30 cellular contexts compared by ENCODE assay signal in genomic region chr11:31059529-31059928, GRCh38.
"Had no signal": no experiment of that assay in that cellular context is flagged by ENCODE, and none has a peak within 500 bp of the region (broad histone marks: within the 10 kb centered on the region; RNA-seq: fewer than 3 reads in every experiment).

No MANE protein-coding gene starts in this region.

- H3K9me3 Mint-ChIP-seq: activated CD4-positive, alpha-beta memory T cell treated with anti-CD3 and anti-CD28 coated beads, Interleukin-2, amount 10 ng/mL, durations not matched to agents 7 days and 5 days; activated T-helper 17 cell treated with anti-CD3 and anti-CD28 coated beads, Interleukin-2, amount 50 U/mL, for 72 hours had no signal

- H3K4me2 ChIP-seq: KMS-11, SK-N-SH had no signal

- H3K4me1 ChIP-seq: Peyer's patch, SJCRH30 had no signal

- H3K9ac ChIP-seq: KMS-11, SK-N-SH had no signal

- FAIRE-seq: astrocyte had no signal

- H3K27me3 Mint-ChIP-seq: activated CD4-positive, alpha-beta memory T cell treated with anti-CD3 and anti-CD28 coated beads, Interleukin-2, amount 10 ng/mL, durations not matched to agents 7 days and 5 days; activated CD4-positive, alpha-beta T cell treated with anti-CD3 and anti-CD28 coated beads for 36 hours; activated naive CD8-positive, alpha-beta T cell; activated T-helper 17 cell treated with anti-CD3 and anti-CD28 coated beads, Interleukin-2, amount 50 U/mL, for 72 hours; brain had no signal

- H3K27ac Mint-ChIP-seq: activated CD4-positive, alpha-beta memory T cell treated with anti-CD3 and anti-CD28 coated beads, Interleukin-2, amount 10 ng/mL, durations not matched to agents 7 days and 5 days; activated CD4-positive, alpha-beta T cell treated with anti-CD3 and anti-CD28 coated beads for 36 hours; activated naive CD4-positive, alpha-beta T cell treated with anti-CD3 and anti-CD28 coated beads for 36 hours; activated naive CD8-positive, alpha-beta T cell; activated T-helper 17 cell treated with anti-CD3 and anti-CD28 coated beads, Interleukin-2, amount 50 U/mL, for 72 hours had no signal

- H3K27me3 ChIP-seq: cardiac muscle cell, Peyer's patch, SJCRH30 had no signal

- H3K9me3 ChIP-seq: Peyer's patch, SJCRH30, SK-N-SH had no signal

- H3K4me1 Mint-ChIP-seq: activated CD4-positive, alpha-beta memory T cell treated with anti-CD3 and anti-CD28 coated beads, Interleukin-2, amount 10 ng/mL, durations not matched to agents 7 days and 5 days; activated CD4-positive, alpha-beta T cell treated with anti-CD3 and anti-CD28 coated beads for 36 hours; activated T-helper 17 cell treated with anti-CD3 and anti-CD28 coated beads, Interleukin-2, amount 50 U/mL, for 72 hours had no signal

- ATAC-seq: activated CD4-positive, alpha-beta T cell treated with anti-CD3 and anti-CD28 coated beads for 36 hours; activated T-helper 17 cell treated with anti-CD3 and anti-CD28 coated beads, Interleukin-2, amount 50 U/mL, for 72 hours had no signal

- DNase-seq: activated CD4-positive, alpha-beta memory T cell treated with anti-CD3 and anti-CD28 coated beads, Interleukin-2, amount 10 ng/mL, durations not matched to agents 7 days and 5 days; activated CD4-positive, alpha-beta T cell treated with anti-CD3 and anti-CD28 coated beads for 36 hours; activated CD4-positive, alpha-beta T cell treated with anti-CD3 and anti-CD28 coated beads, Interleukin-2, amount 50 U/mL, for 1 hour; activated gamma-delta T cell; activated naive CD4-positive, alpha-beta T cell treated with anti-CD3 and anti-CD28 coated beads for 36 hours; activated T-cell treated with anti-CD3 and anti-CD28 coated beads for 4 hours; activated T-cell treated with anti-CD3 and anti-CD28 coated beads, Interleukin-2, amount 50 U/mL, for 48 hours; amygdala; MM.1S; NCI-H1105; NCI-H1436; NCI-H187 treated with DMSO at 0.1 percent for 48 hours; NCI-H2081 treated with DMSO at 0.1 percent for 48 hours; NCI-H446; NCI-H524; NCI-H774; NK-92 treated with Interleukin-12 subunit alpha and Interleukin-12 subunit beta, amount 100 ng/mL, for 24 hours; Peyer's patch; Right ventricle myocardium superior; SJCRH30; SK-N-SH; T-helper 1 cell; WERI-Rb-1 had no signal

- H3K4me3 ChIP-seq: cardiac muscle cell, Peyer's patch, SJCRH30 had no signal

- H3K27ac ChIP-seq: cardiac muscle cell, KMS-11, Peyer's patch, RWPE1, SJCRH30, WERI-Rb-1 had no signal

- H3K36me3 ChIP-seq: cardiac muscle cell, Peyer's patch, SJCRH30, WERI-Rb-1 had no signal

- H3K36me3 Mint-ChIP-seq: activated naive CD8-positive, alpha-beta T cell; brain had no signal

- H3K4me3 Mint-ChIP-seq: activated CD4-positive, alpha-beta memory T cell treated with anti-CD3 and anti-CD28 coated beads, Interleukin-2, amount 10 ng/mL, durations not matched to agents 7 days and 5 days; activated CD4-positive, alpha-beta T cell treated with anti-CD3 and anti-CD28 coated beads for 36 hours; activated naive CD4-positive, alpha-beta T cell treated with anti-CD3 and anti-CD28 coated beads for 36 hours; activated naive CD8-positive, alpha-beta T cell; activated T-helper 17 cell treated with anti-CD3 and anti-CD28 coated beads, Interleukin-2, amount 50 U/mL, for 72 hours; brain had no signal

- H3K9me2 ChIP-seq: SK-N-SH had no signal
